1 cellular context compared by ENCODE assay signal in the genomic region with DNA sequence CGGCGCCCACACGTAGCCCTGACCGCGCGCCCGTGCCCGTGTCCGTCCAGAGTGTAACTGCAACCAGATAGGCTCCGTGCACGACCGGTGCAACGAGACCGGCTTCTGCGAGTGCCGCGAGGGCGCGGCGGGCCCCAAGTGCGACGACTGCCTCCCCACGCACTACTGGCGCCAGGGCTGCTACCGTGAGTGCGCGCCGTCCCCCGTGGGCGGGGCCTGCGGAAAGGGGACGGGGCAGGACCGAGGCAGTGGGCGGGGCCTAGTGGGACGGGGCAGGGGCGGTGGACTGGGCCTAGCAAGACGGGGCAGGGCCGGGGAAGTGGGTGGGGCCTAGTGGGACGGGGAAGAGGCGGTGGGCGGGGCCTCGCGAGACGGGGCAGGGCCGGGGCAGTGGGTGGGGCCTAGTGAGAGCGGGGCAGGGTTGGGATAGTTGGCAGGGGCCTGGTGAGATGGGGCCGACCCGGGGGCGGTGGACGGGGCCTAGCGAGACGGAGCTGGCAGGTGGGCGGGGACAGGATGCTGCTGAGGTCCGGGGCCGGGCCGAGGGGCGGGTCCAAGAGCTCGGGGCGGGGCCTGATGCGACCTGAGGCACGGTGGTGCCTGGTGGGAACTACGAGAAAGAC.
TF ChIP-seq lines count a peak whose summit lies in the region.

No MANE protein-coding gene starts in this region.

TF ChIP-seq in HepG2, 621 proteins besides CTCF, POLR2A, EP300 and RAD21 (continued from another document):
- TF ChIP-seq, protein P1, sequence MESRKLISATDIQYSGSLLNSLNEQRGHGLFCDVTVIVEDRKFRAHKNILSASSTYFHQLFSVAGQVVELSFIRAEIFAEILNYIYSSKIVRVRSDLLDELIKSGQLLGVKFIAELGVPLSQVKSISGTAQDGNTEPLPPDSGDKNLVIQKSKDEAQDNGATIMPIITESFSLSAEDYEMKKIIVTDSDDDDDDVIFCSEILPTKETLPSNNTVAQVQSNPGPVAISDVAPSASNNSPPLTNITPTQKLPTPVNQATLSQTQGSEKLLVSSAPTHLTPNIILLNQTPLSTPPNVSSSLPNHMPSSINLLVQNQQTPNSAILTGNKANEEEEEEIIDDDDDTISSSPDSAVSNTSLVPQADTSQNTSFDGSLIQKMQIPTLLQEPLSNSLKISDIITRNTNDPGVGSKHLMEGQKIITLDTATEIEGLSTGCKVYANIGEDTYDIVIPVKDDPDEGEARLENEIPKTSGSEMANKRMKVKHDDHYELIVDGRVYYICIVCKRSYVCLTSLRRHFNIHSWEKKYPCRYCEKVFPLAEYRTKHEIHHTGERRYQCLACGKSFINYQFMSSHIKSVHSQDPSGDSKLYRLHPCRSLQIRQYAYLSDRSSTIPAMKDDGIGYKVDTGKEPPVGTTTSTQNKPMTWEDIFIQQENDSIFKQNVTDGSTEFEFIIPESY (CRISPR knock-in tag; IDR thresholded peaks at IDR 0.05), result peak; percentile 79
- TF ChIP-seq ZNF788 (CRISPR knock-in tag; IDR thresholded peaks at IDR 0.05; ENCODE audit: borderline replicate concordance) (peak; percentile 23; the same call in 1 of the 2 replicates), KMT2B (CRISPR knock-in tag; IDR thresholded peaks at IDR 0.05) (no peak), SAP130 (CRISPR knock-in tag; IDR thresholded peaks at IDR 0.05; ENCODE audit: low read depth) (0 out of 2 replicates have a peak, but pooled peaks have one; percentile 12), GABPB1 (CRISPR knock-in tag; IDR thresholded peaks at IDR 0.05) (peak; percentile 23; the same call in 1 of the 2 replicates), SP4 (CRISPR knock-in tag; IDR thresholded peaks at IDR 0.05) (peak; percentile 74)
- TF ChIP-seq, protein P2, sequence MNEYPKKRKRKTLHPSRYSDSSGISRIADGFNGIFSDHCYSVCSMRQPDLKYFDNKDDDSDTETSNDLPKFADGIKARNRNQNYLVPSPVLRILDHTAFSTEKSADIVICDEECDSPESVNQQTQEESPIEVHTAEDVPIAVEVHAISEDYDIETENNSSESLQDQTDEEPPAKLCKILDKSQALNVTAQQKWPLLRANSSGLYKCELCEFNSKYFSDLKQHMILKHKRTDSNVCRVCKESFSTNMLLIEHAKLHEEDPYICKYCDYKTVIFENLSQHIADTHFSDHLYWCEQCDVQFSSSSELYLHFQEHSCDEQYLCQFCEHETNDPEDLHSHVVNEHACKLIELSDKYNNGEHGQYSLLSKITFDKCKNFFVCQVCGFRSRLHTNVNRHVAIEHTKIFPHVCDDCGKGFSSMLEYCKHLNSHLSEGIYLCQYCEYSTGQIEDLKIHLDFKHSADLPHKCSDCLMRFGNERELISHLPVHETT (CRISPR knock-in tag; conservative IDR thresholded peaks at IDR 0.05), result no peak
